Comparison of ENCODE assay signal across 10 cellular contexts in the genomic region with DNA sequence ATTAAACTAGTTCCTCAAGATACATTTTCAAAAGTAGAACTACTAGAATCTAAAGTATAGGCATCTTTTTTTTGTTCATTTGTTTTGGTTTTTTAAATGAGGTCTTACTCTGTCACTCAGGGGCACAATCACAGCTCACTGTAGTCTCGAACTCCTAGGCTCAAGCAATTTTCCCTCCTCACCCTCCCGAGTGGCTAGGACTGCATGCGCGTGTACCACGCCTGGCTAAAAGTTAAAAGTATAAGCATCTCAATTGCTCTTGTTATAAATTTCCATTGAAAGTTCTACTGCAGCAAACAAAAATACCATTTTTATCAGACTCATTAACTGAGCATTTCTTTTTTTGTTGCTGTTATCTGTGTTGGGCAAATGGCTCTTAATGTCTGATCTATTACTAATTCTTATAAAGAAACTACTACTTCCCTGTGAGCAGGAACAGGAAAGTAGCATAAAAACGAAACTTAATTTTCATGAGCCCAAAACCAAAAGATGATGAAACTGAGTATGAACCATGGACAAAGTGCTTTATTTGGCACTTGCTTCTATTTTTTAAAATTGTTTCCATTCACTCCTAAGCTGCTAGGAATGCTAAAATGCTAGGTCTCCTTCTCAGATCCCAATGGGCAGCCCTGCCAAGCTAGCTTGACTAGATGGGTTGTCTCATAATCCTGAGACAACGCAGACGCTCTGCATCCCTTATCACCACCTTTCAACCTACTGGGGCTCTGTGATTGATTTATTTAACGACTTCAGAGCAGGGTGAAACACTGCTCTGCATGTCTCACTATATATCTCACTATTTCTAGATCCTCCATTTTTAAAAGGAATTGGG. TPM values are rescaled to one million over a fixed set of nuclear protein-coding genes. Genes with fewer than 3 reads are reported as not detected.
DNase-seq lines count a peak whose midpoint lies in the region; ATAC-seq and TF ChIP-seq lines count a peak whose summit lies in the region.
"Had no signal": no experiment of that assay in that cellular context is flagged by ENCODE, and none has a peak within 500 bp of the region (broad histone marks: within the 10 kb centered on the region; RNA-seq: fewer than 3 reads in every experiment).

No MANE protein-coding gene starts in this region.

- no peak overlapping the region for H3K4me3 ChIP-seq in body of pancreas
- H3K4me3 ChIP-seq: SJCRH30 had no signal

- H3K36me3 Mint-ChIP-seq in activated B cell treated with CpG ODN at 0.5 μM for 24 hours (ENCODE audit: low read depth), result peaks cover 64% of the 10 kb centered on the region

- peak overlapping the region; percentile 74 for H3K4me3 Mint-ChIP-seq in activated B cell treated with CpG ODN at 0.5 μM for 24 hours

- H3K27ac ChIP-seq in body of pancreas, result no peak overlapping the region
- H3K27ac ChIP-seq: brain microvascular endothelial cell, SJCRH30 had no signal

- POLR2A ChIA-PET in activated B cell treated with CpG ODN at 0.5 μM for 24 hours (lab: Charles Lee), result interaction anchor here (1.6 kb wide), 1 partner anchor 37 kb away, joined by 7 read pairs; the partner anchor contains the start of gene TRPC4AP

- ATAC-seq in GM21576 (IDR thresholded peaks at IDR 0.05; ENCODE audit: unreplicated experiment) (peak; percentile 53), activated B cell treated with CpG ODN at 0.5 μM for 24 hours (ENCODE audit: low read depth) (peak; percentile 78), HG02763 (IDR thresholded peaks at IDR 0.05; ENCODE audit: unreplicated experiment) (no peak), body of pancreas (no peak)

- peaks cover 9% of the 10 kb centered on the region for H3K4me1 ChIP-seq in body of pancreas
- H3K4me1 ChIP-seq: SJCRH30 had no signal

- peak overlapping the region; percentile 93 for H3K27ac Mint-ChIP-seq in activated B cell treated with CpG ODN at 0.5 μM for 24 hours

- H3K4me1 Mint-ChIP-seq in activated B cell treated with CpG ODN at 0.5 μM for 24 hours, result peaks cover 21% of the 10 kb centered on the region

- 77 to 81% methylated on average over 9 of the region's 9 CpGs for WGBS in body of pancreas, 2 donors

- no peaks in the 10 kb centered on the region for H3K27me3 Mint-ChIP-seq in activated B cell treated with CpG ODN at 0.5 μM for 24 hours

- DNase-seq in EL (peak; percentile 43), activated B cell treated with CpG ODN at 0.5 μM for 24 hours (no peak), lung microvascular endothelial cell (ENCODE audit: low read depth in 2 of 2) (peak; percentile 28 to 32), DMS79 treated with DMSO at 0.1 percent for 48 hours (lab: John Stamatoyannopoulos, UW) (no peak), body of pancreas (no peak), NCI-H1436 treated with DMSO at 0.1 percent for 48 hours (lab: John Stamatoyannopoulos, UW) (no peak)
- DNase-seq: brain microvascular endothelial cell, SJCRH30 had no signal

- no peak for TF ChIP-seq POLR2A in body of pancreas (IDR thresholded peaks at IDR 0.05)

- H3K36me3 ChIP-seq in body of pancreas (replicated peaks in 1 of 2; ENCODE audit: insufficient read depth in 1 of 2, low read depth in 2 of 2), result no peaks in the 10 kb centered on the region

- no peaks in the 10 kb centered on the region for H3K9me3 ChIP-seq in body of pancreas
- H3K9me3 ChIP-seq: SJCRH30 had no signal

- H3K27me3 ChIP-seq in body of pancreas, result no peaks in the 10 kb centered on the region
- H3K27me3 ChIP-seq: brain microvascular endothelial cell, SJCRH30 had no signal

- no peak for TF ChIP-seq CTCF in activated B cell treated with CpG ODN at 0.5 μM for 24 hours (IDR thresholded peaks at IDR 0.05)
- no peak for TF ChIP-seq CTCF in body of pancreas (IDR thresholded peaks at IDR 0.05)

- no peaks in the 10 kb centered on the region for H3K9me3 Mint-ChIP-seq in activated B cell treated with CpG ODN at 0.5 μM for 24 hours

- CTCF ChIA-PET in activated B cell treated with CpG ODN at 0.5 μM for 24 hours (lab: Charles Lee), result no interaction called here

- intact Hi-C loops in activated B cell treated with CpG ODN at 0.5 μM for 24 hours (cut with micrococcal nuclease) (loop anchor here (1.0 to 2.0 kb wide), 2 partner anchors 13 to 37 kb away; partner anchors contain the start of gene TRPC4AP), body of pancreas (cut with DNase I) (no loop called here)

RNA-seq across cellular contexts. Expression of gene TRPC4AP, which starts 36.9 kb away (rescaled TPM):
- total RNA-seq in activated B cell treated with CpG ODN at 0.5 μM for 24 hours (58.3 and 60.2 TPM in 2 replicates), lung microvascular endothelial cell (64.1 and 70.2 TPM in 2 replicates), body of pancreas (10 to 100 TPM; 44.1 to 57.4 TPM)

Comparison
In these comparisons a context has a peak if more than half of its experiments do, and no peak if none do; other contexts are left out.
1. DNase-seq: peak in EL (single experiment) and lung microvascular endothelial cell (2 of 2); none in activated B cell treated with CpG ODN at 0.5 μM for 24 hours (single experiment), DMS79 treated with DMSO at 0.1 percent for 48 hours (single experiment), body of pancreas (0 of 4) and NCI-H1436 treated with DMSO at 0.1 percent for 48 hours (single experiment).
2. ATAC-seq: peak in GM21576 (single experiment) and activated B cell treated with CpG ODN at 0.5 μM for 24 hours (single experiment); none in HG02763 (single experiment) and body of pancreas (single experiment).